19 cellular contexts compared by ENCODE assay signal in genomic region chr22:48929276-48929790, GRCh38.
A peak's percentile ranks its signal among the peaks of the same experiment; 100 is the strongest.
DNase-seq lines count a peak whose midpoint lies in the region; FAIRE-seq lines count a peak whose summit lies in the region.
"Had no signal": no experiment of that assay in that cellular context is flagged by ENCODE, and none has a peak within 500 bp of the region (broad histone marks: within the 10 kb centered on the region; RNA-seq: fewer than 3 reads in every experiment).

No MANE protein-coding gene starts in this region.

- no peaks in the 10 kb centered on the region for H3K36me3 Mint-ChIP-seq in activated CD4-positive, alpha-beta T cell treated with anti-CD3 and anti-CD28 coated beads, Interleukin-2, amount 10 ng/mL, durations not matched to agents 24 days and 14 days (ENCODE audit: low read depth)

- DNase-seq in NCI-H2107 (lab: John Stamatoyannopoulos, UW), result peak; percentile 6
- DNase-seq in NCI-H2107 treated with DMSO at 0.1 percent for 48 hours (lab: John Stamatoyannopoulos, UW; ENCODE audit: unreplicated experiment), result no peak
- DNase-seq in D341Med (ENCODE audit: low spot score), result peak; percentile 10
- DNase-seq in NCI-H345 treated with DMSO at 0.1 percent for 48 hours (lab: John Stamatoyannopoulos, UW; ENCODE audit: unreplicated experiment), result peak; percentile 42
- no peak for DNase-seq in neuronal stem cell (ENCODE audit: low spot score)
- DNase-seq in putamen (ENCODE audit: low spot score), result no peak
- no peak for DNase-seq in activated CD4-positive, alpha-beta T cell treated with anti-CD3 and anti-CD28 coated beads, Interleukin-2, amount 10 ng/mL, durations not matched to agents 24 days and 14 days
- no peak for DNase-seq in small intestine
- DNase-seq: 8988T, HCEC 1CT, MV-4-11, NCI-H1436 treated with DMSO at 0.1 percent for 48 hours, NCI-H526, PC-3 had no signal

- H3K18ac ChIP-seq in neuronal stem cell (ENCODE audit: low read length), result peak overlapping the region; percentile 82

- no peaks in the 10 kb centered on the region for H3K9me3 Mint-ChIP-seq in activated CD4-positive, alpha-beta T cell treated with anti-CD3 and anti-CD28 coated beads, Interleukin-2, amount 10 ng/mL, durations not matched to agents 24 days and 14 days

- intact Hi-C loops in activated CD4-positive, alpha-beta T cell treated with anti-CD3 and anti-CD28 coated beads, Interleukin-2, amount 10 ng/mL, durations not matched to agents 24 days and 14 days (cut with micrococcal nuclease), result no loop called here

- H3K9me3 ChIP-seq in neuronal stem cell (replicated peaks in 1 of 2; ENCODE audit: control insufficient read depth in 2 of 2, insufficient read depth in 1 of 2, low read depth in 1 of 2, low read length in 2 of 2) (peaks cover 0 to 4% of the 10 kb centered on the region in 2 donors), small intestine (ENCODE audit: control insufficient read depth, low read depth) (no peaks in the 10 kb centered on the region)

- no peak overlapping the region for H3K4me2 ChIP-seq in neuronal stem cell (ENCODE audit: insufficient read depth, low read length, poor library complexity, severe bottlenecking)
- H3K4me2 ChIP-seq: BLaER1 treated with 17β-estradiol and CSF1 and Interleukin-3, amounts not matched to agents 10 nM and 100 nM had no signal

- H4K91ac ChIP-seq in neuronal stem cell (ENCODE audit: low read depth, low read length, poor library complexity), result no peak overlapping the region

- H3K23ac ChIP-seq in neuronal stem cell (ENCODE audit: low read depth, low read length, poor library complexity), result no peak overlapping the region

- peak overlapping the region; percentile 61 for H2AK5ac ChIP-seq in neuronal stem cell (ENCODE audit: low read depth, low read length)

- no peak overlapping the region for H3K4me3 Mint-ChIP-seq in activated CD4-positive, alpha-beta T cell treated with anti-CD3 and anti-CD28 coated beads, Interleukin-2, amount 10 ng/mL, durations not matched to agents 24 days and 14 days

- no peaks in the 10 kb centered on the region for H3K79me1 ChIP-seq in neuronal stem cell (ENCODE audit: low read depth, low read length)

- no peak overlapping the region for H3K4ac ChIP-seq in neuronal stem cell (ENCODE audit: low read length)

- no peak overlapping the region for H2BK12ac ChIP-seq in neuronal stem cell (ENCODE audit: low read length)

- no peaks in the 10 kb centered on the region for H3K4me1 Mint-ChIP-seq in activated CD4-positive, alpha-beta T cell treated with anti-CD3 and anti-CD28 coated beads, Interleukin-2, amount 10 ng/mL, durations not matched to agents 24 days and 14 days

- H2AFZ ChIP-seq in neuronal stem cell (ENCODE audit: low read length), result no peak overlapping the region

- WGBS in neuronal stem cell (ENCODE audit: extremely low coverage in 2 of 2, insufficient read length in 2 of 2, insufficient replicate concordance in 1 of 2), 2 donors, result no CpG with 5 or more reads among the region's 10 CpGs
- 69 to 74% (median 70%) methylated on average over 10 of the region's 10 CpGs for WGBS in small intestine, 3 donors

- no peaks in the 10 kb centered on the region for H3K27me3 Mint-ChIP-seq in activated CD4-positive, alpha-beta T cell treated with anti-CD3 and anti-CD28 coated beads, Interleukin-2, amount 10 ng/mL, durations not matched to agents 24 days and 14 days

- no peak overlapping the region for H2BK120ac ChIP-seq in neuronal stem cell (ENCODE audit: low read depth, low read length)

- H2BK5ac ChIP-seq in neuronal stem cell (ENCODE audit: low read length), result no peak overlapping the region

- H4K8ac ChIP-seq in neuronal stem cell (ENCODE audit: low read depth, low read length), result peak overlapping the region; percentile 78

- H3K27me3 ChIP-seq in neuronal stem cell (ENCODE audit: control insufficient read depth in 3 of 3, insufficient read depth in 3 of 3, low read depth in 1 of 3, low read length in 3 of 3) (no peaks in the 10 kb centered on the region), small intestine (ENCODE audit: control insufficient read depth in 2 of 2, insufficient read depth in 2 of 2, low read length in 2 of 2) (peaks cover 0 to 3% of the 10 kb centered on the region in 2 donors)

- H3K27ac ChIP-seq in neuronal stem cell (replicated peaks; ENCODE audit: low read length) (no peak overlapping the region), small intestine (ENCODE audit: low read depth in 1 of 2, low read length in 1 of 2) (no peak overlapping the region)
- H3K27ac ChIP-seq: BLaER1 treated with 17β-estradiol and CSF1 and Interleukin-3, amounts not matched to agents 10 nM and 100 nM; HL-60; SK-N-MC had no signal

- FAIRE-seq in small intestine (lab: Jason Lieb, UNC), result no peak
- FAIRE-seq: GM12878, GM18507 had no signal

- peak overlapping the region; percentile 27 for H2BK15ac ChIP-seq in neuronal stem cell (ENCODE audit: low read length)

- H3K4me3 ChIP-seq in neuronal stem cell (ENCODE audit: low read length in 2 of 2), result no peak overlapping the region
- H3K4me3 ChIP-seq in small intestine (ENCODE audit: low read depth in 1 of 2, low read length in 2 of 2), result no peak overlapping the region
- H3K4me3 ChIP-seq: BLaER1 treated with 17β-estradiol and CSF1 and Interleukin-3, amounts not matched to agents 10 nM and 100 nM; GM12878; SK-N-MC had no signal

- no peak overlapping the region for H3K14ac ChIP-seq in neuronal stem cell (ENCODE audit: low read length)

- no peak overlapping the region for H3K27ac Mint-ChIP-seq in activated CD4-positive, alpha-beta T cell treated with anti-CD3 and anti-CD28 coated beads, Interleukin-2, amount 10 ng/mL, durations not matched to agents 24 days and 14 days

- H3K36me3 ChIP-seq in neuronal stem cell (replicated peaks in 1 of 2; ENCODE audit: control insufficient read depth in 2 of 2, insufficient read depth in 2 of 2, low read length in 2 of 2) (no peaks in the 10 kb centered on the region), small intestine (ENCODE audit: control insufficient read depth in 2 of 2, insufficient read depth in 2 of 2, low read length in 2 of 2) (no peaks in the 10 kb centered on the region)
- H3K36me3 ChIP-seq: BLaER1 treated with 17β-estradiol and CSF1 and Interleukin-3, amounts not matched to agents 10 nM and 100 nM had no signal

- peak overlapping the region; percentile 70 for H3K9ac ChIP-seq in neuronal stem cell (ENCODE audit: low read depth, low read length, poor library complexity)
- H3K9ac ChIP-seq: BLaER1 treated with 17β-estradiol and CSF1 and Interleukin-3, amounts not matched to agents 10 nM and 100 nM had no signal

- H3K4me1 ChIP-seq in neuronal stem cell (ENCODE audit: control insufficient read depth in 2 of 2, insufficient read depth in 1 of 2, low read depth in 1 of 2, low read length in 2 of 2) (no peaks in the 10 kb centered on the region), small intestine (ENCODE audit: control insufficient read depth in 2 of 2, insufficient read depth in 1 of 2, low read depth in 1 of 2, low read length in 1 of 2) (no peaks in the 10 kb centered on the region)
- H3K4me1 ChIP-seq: BLaER1 treated with 17β-estradiol and CSF1 and Interleukin-3, amounts not matched to agents 10 nM and 100 nM had no signal

Comparison
In these comparisons a context has a peak if more than half of its experiments do, and no peak if none do; other contexts are left out.
1. DNase-seq: peak in NCI-H2107 (single experiment), D341Med (single experiment) and NCI-H345 treated with DMSO at 0.1 percent for 48 hours (single experiment); none in NCI-H2107 treated with DMSO at 0.1 percent for 48 hours (single experiment), neuronal stem cell (single experiment), putamen (single experiment), activated CD4-positive, alpha-beta T cell treated with anti-CD3 and anti-CD28 coated beads, Interleukin-2, amount 10 ng/mL, durations not matched to agents 24 days and 14 days (single experiment) and small intestine (single experiment).